ENCODE assay signal across 8 cellular contexts in the genomic region with DNA sequence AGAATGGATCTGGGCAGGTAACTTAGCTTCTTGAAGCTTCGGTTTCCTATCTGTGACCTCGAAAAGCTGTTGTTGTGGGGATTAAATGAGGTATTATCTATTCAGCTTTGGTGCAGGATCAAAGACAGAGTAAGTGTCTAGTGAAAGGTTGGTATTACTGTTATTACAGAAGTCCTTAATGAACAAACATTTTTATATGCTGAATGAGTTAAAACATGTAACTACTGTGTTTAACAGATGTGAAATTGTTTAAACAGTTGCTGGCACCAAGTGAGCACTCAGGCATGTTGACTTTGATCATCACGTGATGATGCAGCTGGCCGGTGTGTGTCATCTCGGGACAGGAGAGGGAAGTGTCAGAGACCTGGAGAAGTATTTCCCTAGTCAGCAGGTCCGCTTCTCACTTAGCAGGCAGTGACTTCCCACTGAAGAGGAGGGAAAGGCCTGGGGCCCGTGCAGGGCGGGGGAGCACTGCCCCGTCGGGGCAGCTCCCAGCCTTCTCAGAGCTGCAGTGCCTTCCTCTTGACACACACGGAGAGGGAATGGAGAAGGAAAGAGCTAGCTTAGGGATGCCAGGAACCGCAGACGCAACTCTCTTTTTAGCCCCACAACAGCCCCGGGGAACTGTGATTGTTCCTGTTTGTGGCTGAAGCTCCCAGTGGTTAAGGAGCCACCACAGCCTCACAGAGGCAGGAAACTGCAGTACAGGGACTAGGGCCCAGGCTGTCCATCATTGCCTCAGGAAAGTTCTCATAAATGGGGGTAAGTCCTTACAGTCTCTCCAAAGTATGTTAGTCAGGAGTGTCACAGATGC. TPM values are rescaled to one million over a fixed set of nuclear protein-coding genes. Genes with fewer than 3 reads are reported as not detected.
A peak's percentile ranks its signal among the peaks of the same experiment; 100 is the strongest.
DNase-seq lines count a peak whose midpoint lies in the region; ATAC-seq and TF ChIP-seq lines count a peak whose summit lies in the region.

No MANE protein-coding gene starts in this region.

- no peak overlapping the region for H3K27ac ChIP-seq in endodermal cell (ENCODE audit: low read depth, low read length)

- H3K4me1 ChIP-seq in endodermal cell (ENCODE audit: control insufficient read depth, insufficient read depth, low read length), result peaks cover 3% of the 10 kb centered on the region

- peaks cover 72% of the 10 kb centered on the region for H3K36me3 Mint-ChIP-seq in brain
- peaks cover 59% of the 10 kb centered on the region for H3K36me3 Mint-ChIP-seq in endodermal cell (ENCODE audit: low read depth)
- H3K36me3 Mint-ChIP-seq in progenitor cell of endocrine pancreas (ENCODE audit: insufficient read depth), result peaks cover 41% of the 10 kb centered on the region

- H3K4me1 Mint-ChIP-seq in brain, result peaks cover 14% of the 10 kb centered on the region
- H3K4me1 Mint-ChIP-seq in endodermal cell, result peaks cover 17% of the 10 kb centered on the region
- H3K4me1 Mint-ChIP-seq in progenitor cell of endocrine pancreas (ENCODE audit: low read depth), result peaks cover 24% of the 10 kb centered on the region

- TF ChIP-seq CTCF in GM10248 (IDR thresholded peaks at IDR 0.05; ENCODE audit: control extremely low read depth, extremely low read depth, low read depth, missing control alignments) (no peak), brain (conservative IDR thresholded peaks at IDR 0.05) (no peak), endodermal cell (conservative IDR thresholded peaks at IDR 0.05) (no peak), progenitor cell of endocrine pancreas (IDR thresholded peaks at IDR 0.05; ENCODE audit: unreplicated experiment) (no peak)

- POLR2A ChIA-PET in GM10248 (lab: Yijun Ruan, JAX), result no interaction called here

- no peaks in the 10 kb centered on the region for H3K9me3 ChIP-seq in endodermal cell (ENCODE audit: control insufficient read depth, low read length)

- WGBS in endodermal cell (ENCODE audit: insufficient coverage in 1 of 2, insufficient read length in 1 of 2), 2 experiments, result 86 to 87% methylated on average over 12 to 14 of the region's 14 CpGs

- no peak for ATAC-seq in HG03196 (IDR thresholded peaks at IDR 0.05; ENCODE audit: unreplicated experiment)

- no peak overlapping the region for H3K4me3 Mint-ChIP-seq in brain
- H3K4me3 Mint-ChIP-seq in endodermal cell, result no peak overlapping the region
- H3K4me3 Mint-ChIP-seq in progenitor cell of endocrine pancreas (ENCODE audit: low read depth), result no peak overlapping the region

- no peak overlapping the region for H3K4me3 ChIP-seq in endodermal cell (ENCODE audit: low read length)

- H3K36me3 ChIP-seq in endodermal cell (ENCODE audit: control insufficient read depth, insufficient read depth, low read length), result peaks cover 36% of the 10 kb centered on the region

- H3K9me3 Mint-ChIP-seq in brain, result no peaks in the 10 kb centered on the region
- no peaks in the 10 kb centered on the region for H3K9me3 Mint-ChIP-seq in endodermal cell
- no peaks in the 10 kb centered on the region for H3K9me3 Mint-ChIP-seq in progenitor cell of endocrine pancreas (ENCODE audit: low read depth)

- H3K9ac ChIP-seq in endodermal cell (ENCODE audit: extremely low read depth, low read length, poor library complexity, severe bottlenecking), result no peak overlapping the region

- peak; percentile 47 for DNase-seq in GM10248 (ENCODE audit: extremely low spot score)
- DNase-seq in NCI-H1694 treated with DMSO at 0.1 percent for 48 hours (lab: John Stamatoyannopoulos, UW), result peak; percentile 57
- peak; percentile 70 for DNase-seq in medulla oblongata (ENCODE audit: extremely low spot score)
- no peak for DNase-seq in endodermal cell
- no peak for DNase-seq in progenitor cell of endocrine pancreas (ENCODE audit: low spot score, unreplicated experiment)
- DNase-seq in hepatic stellate cell (ENCODE audit: low spot score), result no peak

- H3K27me3 Mint-ChIP-seq in brain (no peaks in the 10 kb centered on the region), endodermal cell (ENCODE audit: insufficient read depth) (no peaks in the 10 kb centered on the region), progenitor cell of endocrine pancreas (no peaks in the 10 kb centered on the region)

- H3K27me3 ChIP-seq in endodermal cell (ENCODE audit: control insufficient read depth, insufficient read depth, low read length, poor library complexity, severe bottlenecking), result no peaks in the 10 kb centered on the region

- CTCF ChIA-PET in GM10248 (lab: Yijun Ruan, JAX), result interaction anchor here (1.0 to 2.9 kb wide), 6 partner anchors 8 to 112 kb away, joined by 3 to 10 read pairs (median 4); a partner anchor contains a TSS

- H3K27ac Mint-ChIP-seq in brain (peak overlapping the region in 3 of 5 experiments; percentile 53 to 74 (median 71)), endodermal cell (no peak overlapping the region), progenitor cell of endocrine pancreas (no peak overlapping the region)

RNA-seq across cellular contexts. Expression of a gene that starts 18.0 kb away (rescaled TPM):
- polyA plus RNA-seq in brain (ENCODE audit: insufficient read depth, low read depth, low replicate concordance), result 610 TPM
- 100 to 1,000 TPM; 262 to 297 TPM for total RNA-seq in endodermal cell
- polyA plus RNA-seq in endodermal cell (2013, experiment 1 of 2), result 327 TPM
- 301 TPM for polyA plus RNA-seq in endodermal cell (2013, experiment 2 of 2)
- total RNA-seq in progenitor cell of endocrine pancreas, result 31.9 and 37.1 TPM in 2 replicates

RNA-seq across cellular contexts. Expression of a gene that starts 20.8 kb away (rescaled TPM):
- 40.9 TPM for polyA plus RNA-seq in brain (ENCODE audit: insufficient read depth, low read depth, low replicate concordance)
- 10 to 100 TPM; 42.8 to 42.9 TPM for total RNA-seq in endodermal cell
- polyA plus RNA-seq in endodermal cell (2013, experiment 1 of 2), result 33.5 TPM
- polyA plus RNA-seq in endodermal cell (2013, experiment 2 of 2), result 32.0 TPM
- total RNA-seq in progenitor cell of endocrine pancreas, result 68.4 and 69.7 TPM in 2 replicates

Comparison
In these comparisons a context has a peak if more than half of its experiments do, and no peak if none do; other contexts are left out.
1. DNase-seq: peak in GM10248 (single experiment), NCI-H1694 treated with DMSO at 0.1 percent for 48 hours (single experiment) and medulla oblongata (single experiment); none in endodermal cell (single experiment), progenitor cell of endocrine pancreas (single experiment) and hepatic stellate cell (single experiment).
2. H3K27ac Mint-ChIP-seq: peak in brain (3 of 5); none in endodermal cell (single experiment) and progenitor cell of endocrine pancreas (single experiment).